15 cellular contexts compared by ENCODE assay signal in the genomic region with DNA sequence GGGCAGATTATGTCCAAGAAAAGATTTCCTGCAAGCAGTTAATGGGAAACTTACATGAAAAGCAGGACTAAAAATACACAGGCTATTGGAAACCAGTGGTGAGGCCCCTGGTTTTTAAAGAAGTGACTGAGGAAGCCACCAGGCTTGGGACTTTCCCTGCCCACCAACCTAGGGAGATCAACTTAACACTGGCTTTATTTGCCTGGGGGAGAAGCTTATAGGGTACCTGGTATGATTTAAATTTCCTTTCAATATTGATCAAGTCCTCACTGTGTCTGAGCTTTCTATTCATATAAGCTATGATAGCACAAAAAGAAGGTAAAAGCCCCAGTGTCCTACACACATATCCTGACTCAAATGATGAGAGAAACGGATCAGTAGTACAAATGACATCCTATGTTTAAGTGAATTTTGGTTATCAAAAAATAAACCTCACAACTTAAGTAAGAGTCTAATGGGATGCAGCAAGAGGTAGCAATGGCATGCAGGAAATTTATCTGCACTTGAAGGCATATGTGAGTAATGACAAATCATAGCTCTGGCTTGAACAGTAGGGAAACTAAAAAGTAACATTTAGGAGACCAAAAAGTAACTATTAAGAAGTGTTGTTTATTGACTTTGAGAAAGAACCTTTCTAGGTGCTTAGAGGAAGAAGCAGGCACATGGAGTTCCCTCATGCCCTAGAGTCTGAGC.
A peak's percentile ranks its signal among the peaks of the same experiment; 100 is the strongest.
DNase-seq lines count a peak whose midpoint lies in the region; ATAC-seq and TF ChIP-seq lines count a peak whose summit lies in the region.
"Had no signal": no experiment of that assay in that cellular context is flagged by ENCODE, and none has a peak within 500 bp of the region (broad histone marks: within the 10 kb centered on the region; RNA-seq: fewer than 3 reads in every experiment).

No MANE protein-coding gene starts in this region.

- no peak overlapping the region for H3K14ac ChIP-seq in IMR-90 (replicated peaks; ENCODE audit: low read depth, low read length)
- no peak overlapping the region for H3K14ac ChIP-seq in H9 (ENCODE audit: insufficient read depth, low read length)

- H3K56ac ChIP-seq in IMR-90 (ENCODE audit: extremely low read depth, insufficient read depth, low read length): no peak overlapping the region
- no peak overlapping the region for H3K56ac ChIP-seq in H9 (ENCODE audit: insufficient read length, low read depth, low read length)

- H2AK9ac ChIP-seq in IMR-90 (replicated peaks; ENCODE audit: low read depth, low read length, poor library complexity): no peak overlapping the region

- H3K79me2 ChIP-seq in H9 (ENCODE audit: insufficient read depth, low read length): no peaks in the 10 kb centered on the region

- DNase-seq in activated CD4-positive, alpha-beta T cell treated with anti-CD3 and anti-CD28 coated beads, Interleukin-2, amount 10 ng/mL, durations not matched to agents 24 days and 14 days: peak; percentile 66
- DNase-seq in activated CD4-positive, alpha-beta T cell treated with anti-CD3 and anti-CD28 coated beads, Interleukin-2, amount 50 U/mL, for 1 hour: no peak
- peak; percentile 21 for DNase-seq in IMR-90
- no peak for DNase-seq in caudate nucleus (lab: John Stamatoyannopoulos, UW)
- no peak for DNase-seq in stimulated activated naive B cell treated with anti-CD40 and anti-IgM and Interleukin-4, amounts not matched to agents 10 μg/mL and 1 μg/mL and 100 μg/mL, for 72 hours
- DNase-seq in iPS-NIHi7 (ENCODE audit: extremely low spot score): no peak
- DNase-seq in H9: no peak
- DNase-seq: activated CD4-positive, alpha-beta T cell treated with anti-CD3 and anti-CD28 coated beads for 48 hours; activated naive CD4-positive, alpha-beta T cell treated with anti-CD3 and anti-CD28 coated beads, Interleukin-2, amount 50 U/mL, for 16 hours; esophagus squamous epithelium; mesendoderm; NCI-H2227 treated with DMSO at 0.1 percent for 48 hours; T-cell; upper lobe of right lung had no signal

- H3K9me3 Mint-ChIP-seq in activated CD4-positive, alpha-beta T cell treated with anti-CD3 and anti-CD28 coated beads, Interleukin-2, amount 10 ng/mL, durations not matched to agents 24 days and 14 days: peaks cover 25% of the 10 kb centered on the region
- H3K9me3 Mint-ChIP-seq in stimulated activated naive B cell treated with anti-CD40 and anti-IgM and Interleukin-4, amounts not matched to agents 10 μg/mL and 1 μg/mL and 100 μg/mL, for 72 hours: peaks cover 0 to 4% of the 10 kb centered on the region in 2 donors
- peaks cover 0 to 5% of the 10 kb centered on the region in 2 experiments; a peak in 3 of 5 replicates for H3K9me3 Mint-ChIP-seq in H9
- H3K9me3 Mint-ChIP-seq: T-cell had no signal

- TF ChIP-seq POLR2A in IMR-90 (IDR thresholded peaks at IDR 0.05; ENCODE audit: low read depth, low read length): no peak

- H3K9me1 ChIP-seq in IMR-90 (ENCODE audit: insufficient read depth, low read length): no peaks in the 10 kb centered on the region

- POLR2A ChIA-PET in IMR-90 (lab: Charles Lee; ENCODE audit: unreplicated experiment): no interaction called here

- H3K18ac ChIP-seq in IMR-90 (ENCODE audit: low read depth, low read length) (no peak overlapping the region), H9 (ENCODE audit: insufficient read length, low read depth, low read length) (no peak overlapping the region)

- no peak for TF ChIP-seq RAD21 in IMR-90 (IDR thresholded peaks at IDR 0.05; ENCODE audit: low read length)

- H2BK12ac ChIP-seq in H9 (ENCODE audit: insufficient read length, low read depth, low read length): no peak overlapping the region

- H3K4me1 ChIP-seq in IMR-90 (ENCODE audit: control insufficient read depth, insufficient read depth, low read length) (no peaks in the 10 kb centered on the region), H9 (ENCODE audit: insufficient read depth, low read length) (no peaks in the 10 kb centered on the region)

- no peaks in the 10 kb centered on the region for H3K36me3 ChIP-seq in IMR-90 (ENCODE audit: control insufficient read depth, insufficient read depth, low read length)
- H3K36me3 ChIP-seq: esophagus squamous epithelium, upper lobe of right lung had no signal

- H4K5ac ChIP-seq in IMR-90 (ENCODE audit: low read depth, low read length): no peak overlapping the region
- H4K5ac ChIP-seq in H9 (ENCODE audit: insufficient read length, low read depth, low read length): no peak overlapping the region

- no peak overlapping the region for H3K4me3 ChIP-seq in IMR-90 (ENCODE audit: insufficient read depth, low read depth, low read length)
- H3K4me3 ChIP-seq: esophagus squamous epithelium, upper lobe of right lung had no signal

- no peak overlapping the region for H2BK120ac ChIP-seq in IMR-90 (ENCODE audit: low read depth, low read length)
- H2BK120ac ChIP-seq in H9 (ENCODE audit: low read depth, low read length, poor library complexity, severe bottlenecking): no peak overlapping the region

- H2AK5ac ChIP-seq in IMR-90 (ENCODE audit: low read depth, low read length) (no peak overlapping the region), H9 (ENCODE audit: insufficient read length, low read length) (no peak overlapping the region)

- H3K27me3 ChIP-seq in IMR-90 (ENCODE audit: control insufficient read depth, insufficient read depth, low read length): no peaks in the 10 kb centered on the region
- H3K27me3 ChIP-seq in H9 (ENCODE audit: insufficient read depth, low read length): no peaks in the 10 kb centered on the region
- H3K27me3 ChIP-seq: esophagus squamous epithelium, upper lobe of right lung had no signal

- BruUV-seq in IMR-90 (replicated peaks; lab: Mats Ljungman, UMichigan): no TSS peak

- H3K9ac ChIP-seq in IMR-90 (ENCODE audit: low read depth, low read length): no peak overlapping the region
- H3K9ac ChIP-seq in H9 (ENCODE audit: extremely low read depth, insufficient read length, low read length): no peak overlapping the region

- peaks cover 65% of the 10 kb centered on the region for H3K4me1 Mint-ChIP-seq in activated CD4-positive, alpha-beta T cell treated with anti-CD3 and anti-CD28 coated beads, Interleukin-2, amount 10 ng/mL, durations not matched to agents 24 days and 14 days
- H3K4me1 Mint-ChIP-seq in stimulated activated naive B cell treated with anti-CD40 and anti-IgM and Interleukin-4, amounts not matched to agents 10 μg/mL and 1 μg/mL and 100 μg/mL, for 72 hours: peaks cover 26 to 48% of the 10 kb centered on the region in 2 donors
- H3K4me1 Mint-ChIP-seq in H9: peaks cover 0 to 5% of the 10 kb centered on the region in 2 experiments; a peak in 2 of 4 replicates

- WGBS in IMR-90 (ENCODE audit: extremely low coverage in 2 of 2, insufficient read length in 1 of 2), 2 experiments: no CpG with 5 or more reads among the region's 1 CpG
- no CpG with 5 or more reads among the region's 1 CpG for WGBS in H9 (ENCODE audit: extremely low coverage, insufficient read length, low lambda C conversion rate)

- intact Hi-C loops in activated CD4-positive, alpha-beta T cell treated with anti-CD3 and anti-CD28 coated beads, Interleukin-2, amount 10 ng/mL, durations not matched to agents 24 days and 14 days (cut with micrococcal nuclease): no loop called here
- intact Hi-C loops in IMR-90 (cut with micrococcal nuclease): no loop called here

- H3K27ac ChIP-seq in IMR-90 (ENCODE audit: insufficient read depth, low read length): no peak overlapping the region
- peak overlapping the region; percentile 49 for H3K27ac ChIP-seq in caudate nucleus (ENCODE audit: low read depth, low read length)
- H3K27ac ChIP-seq in H9 (ENCODE audit: insufficient read length, low read depth, low read length): no peak overlapping the region
- H3K27ac ChIP-seq: esophagus squamous epithelium, upper lobe of right lung had no signal

- no peak for TF ChIP-seq CTCF in IMR-90 (conservative IDR thresholded peaks at IDR 0.05; ENCODE audit: low read depth, low read length)
- TF ChIP-seq CTCF in H9 (conservative IDR thresholded peaks at IDR 0.05): no peak

- peak overlapping the region; percentile 84 for H3K27ac Mint-ChIP-seq in activated CD4-positive, alpha-beta T cell treated with anti-CD3 and anti-CD28 coated beads, Interleukin-2, amount 10 ng/mL, durations not matched to agents 24 days and 14 days
- peak overlapping the region; percentile 54 for H3K27ac Mint-ChIP-seq in stimulated activated naive B cell treated with anti-CD40 and anti-IgM and Interleukin-4, amounts not matched to agents 10 μg/mL and 1 μg/mL and 100 μg/mL, for 72 hours
- peak overlapping the region in 1 of 3 experiments; percentile 95; a peak in 2 of 7 replicates for H3K27ac Mint-ChIP-seq in H9
- H3K27ac Mint-ChIP-seq: T-cell had no signal

- H3K9me3 ChIP-seq in IMR-90 (ENCODE audit: control insufficient read depth, insufficient read depth, low read length) (no peaks in the 10 kb centered on the region), H9 (ENCODE audit: control insufficient read depth, low read depth, low read length) (no peaks in the 10 kb centered on the region)
- H3K9me3 ChIP-seq: esophagus squamous epithelium, upper lobe of right lung had no signal

- no peak overlapping the region for H2BK15ac ChIP-seq in IMR-90 (ENCODE audit: low read depth, low read length)
- no peak overlapping the region for H2BK15ac ChIP-seq in H9 (ENCODE audit: low read depth, low read length)

- in situ Hi-C loops in IMR-90 (cut with MboI; ENCODE audit: low sequenced_read_pairs): no loop called here

- ATAC-seq in IMR-90 (ENCODE audit: low read depth): peak; percentile 62
- peak; percentile 69 to 88 for ATAC-seq in stimulated activated naive B cell treated with anti-CD40 and anti-IgM and Interleukin-4, amounts not matched to agents 10 μg/mL and 1 μg/mL and 100 μg/mL, for 72 hours (replicated peaks)
- ATAC-seq in HG02571 (IDR thresholded peaks at IDR 0.05; ENCODE audit: unreplicated experiment): no peak
- ATAC-seq: T-cell, upper lobe of right lung had no signal

- H3K79me1 ChIP-seq in IMR-90 (ENCODE audit: low read depth in 1 of 2, low read length in 2 of 2) (peaks cover 4 to 19% of the 10 kb centered on the region in 2 experiments; a peak in 3 of 4 replicates), H9 (ENCODE audit: insufficient read depth, low read depth, low read length, poor library complexity, severe bottlenecking) (no peaks in the 10 kb centered on the region)

- H3K4me2 ChIP-seq in IMR-90 (ENCODE audit: low read depth, low read length): no peak overlapping the region
- no peak overlapping the region for H3K4me2 ChIP-seq in H9 (ENCODE audit: insufficient read depth, insufficient read length, low read length)

- no peak overlapping the region for H3T11ph ChIP-seq in H9 (ENCODE audit: low read length)

- CTCF ChIA-PET in IMR-90 (lab: Yijun Ruan, JAX): no interaction called here

- no peak overlapping the region for H2BK5ac ChIP-seq in IMR-90 (ENCODE audit: low read depth, low read length, poor library complexity, severe bottlenecking)
- H2BK5ac ChIP-seq in H9 (ENCODE audit: insufficient read length, low read length): no peak overlapping the region

- no peaks in the 10 kb centered on the region for H3K23me2 ChIP-seq in H9 (ENCODE audit: insufficient read length, low read depth, low read length, poor library complexity, severe bottlenecking)

- H3K23ac ChIP-seq in IMR-90 (ENCODE audit: low read depth, low read length) (no peak overlapping the region), H9 (ENCODE audit: insufficient read length, low read depth, low read length) (no peak overlapping the region)

- H2AFZ ChIP-seq in IMR-90 (replicated peaks; ENCODE audit: low read length, poor library complexity) (no peak overlapping the region), H9 (ENCODE audit: low read length) (no peak overlapping the region)

- H3K27me3 Mint-ChIP-seq in activated CD4-positive, alpha-beta T cell treated with anti-CD3 and anti-CD28 coated beads, Interleukin-2, amount 10 ng/mL, durations not matched to agents 24 days and 14 days: no peaks in the 10 kb centered on the region
- no peaks in the 10 kb centered on the region for H3K27me3 Mint-ChIP-seq in stimulated activated naive B cell treated with anti-CD40 and anti-IgM and Interleukin-4, amounts not matched to agents 10 μg/mL and 1 μg/mL and 100 μg/mL, for 72 hours
- no peaks in the 10 kb centered on the region for H3K27me3 Mint-ChIP-seq in H9 (ENCODE audit: low read depth)
- H3K27me3 Mint-ChIP-seq: T-cell had no signal

- H4K8ac ChIP-seq in IMR-90 (ENCODE audit: low read depth in 2 of 2, low read length in 2 of 2): no peak overlapping the region
- no peak overlapping the region for H4K8ac ChIP-seq in H9 (replicated peaks; ENCODE audit: insufficient read length, low read depth, low read length)

- H3K4ac ChIP-seq in IMR-90 (ENCODE audit: low read depth, low read length): no peak overlapping the region
- no peak overlapping the region for H3K4ac ChIP-seq in H9 (ENCODE audit: low read depth, low read length)

- H4K20me1 ChIP-seq in IMR-90 (ENCODE audit: insufficient read depth, low read length) (no peaks in the 10 kb centered on the region), H9 (ENCODE audit: control insufficient read depth, insufficient read depth, insufficient read length) (no peaks in the 10 kb centered on the region)

- peak overlapping the region; percentile 65 for H3K4me3 Mint-ChIP-seq in activated CD4-positive, alpha-beta T cell treated with anti-CD3 and anti-CD28 coated beads, Interleukin-2, amount 10 ng/mL, durations not matched to agents 24 days and 14 days
- H3K4me3 Mint-ChIP-seq in stimulated activated naive B cell treated with anti-CD40 and anti-IgM and Interleukin-4, amounts not matched to agents 10 μg/mL and 1 μg/mL and 100 μg/mL, for 72 hours: peak overlapping the region; percentile 14 to 39
- H3K4me3 Mint-ChIP-seq in H9: no peak overlapping the region
- H3K4me3 Mint-ChIP-seq: T-cell had no signal

- H4K91ac ChIP-seq in IMR-90 (ENCODE audit: insufficient read depth, low read depth, low read length): no peak overlapping the region
- no peak overlapping the region for H4K91ac ChIP-seq in H9 (ENCODE audit: insufficient read length, low read depth, low read length)

- H2BK20ac ChIP-seq in IMR-90 (ENCODE audit: low read depth, low read length): no peak overlapping the region
- no peak overlapping the region for H2BK20ac ChIP-seq in H9 (ENCODE audit: low read depth, low read length, poor library complexity, severe bottlenecking)

- dilution Hi-C loops in IMR-90 (cut with HindIII; ENCODE audit: low sequenced_read_pairs, unreplicated experiment): no loop called here

- peaks cover 31% of the 10 kb centered on the region for H3K36me3 Mint-ChIP-seq in activated CD4-positive, alpha-beta T cell treated with anti-CD3 and anti-CD28 coated beads, Interleukin-2, amount 10 ng/mL, durations not matched to agents 24 days and 14 days (ENCODE audit: low read depth)
- H3K36me3 Mint-ChIP-seq in stimulated activated naive B cell treated with anti-CD40 and anti-IgM and Interleukin-4, amounts not matched to agents 10 μg/mL and 1 μg/mL and 100 μg/mL, for 72 hours: peaks cover 3 to 4% of the 10 kb centered on the region in 2 donors
- peaks cover 0 to 6% (median 4%) of the 10 kb centered on the region in 3 experiments; a peak in 3 of 7 replicates for H3K36me3 Mint-ChIP-seq in H9 (ENCODE audit: insufficient read depth in 1 of 3, low read depth in 3 of 3)
- H3K36me3 Mint-ChIP-seq: T-cell had no signal

Comparison
In these comparisons a context has a peak if more than half of its experiments do, and no peak if none do; other contexts are left out.
1. DNase-seq: peak in activated CD4-positive, alpha-beta T cell treated with anti-CD3 and anti-CD28 coated beads, Interleukin-2, amount 10 ng/mL, durations not matched to agents 24 days and 14 days (single experiment) and IMR-90 (single experiment); none in activated CD4-positive, alpha-beta T cell treated with anti-CD3 and anti-CD28 coated beads, Interleukin-2, amount 50 U/mL, for 1 hour (single experiment), caudate nucleus (0 of 61), stimulated activated naive B cell treated with anti-CD40 and anti-IgM and Interleukin-4, amounts not matched to agents 10 μg/mL and 1 μg/mL and 100 μg/mL, for 72 hours (single experiment), iPS-NIHi7 (single experiment) and H9 (single experiment).
2. H3K4me3 Mint-ChIP-seq: peak in activated CD4-positive, alpha-beta T cell treated with anti-CD3 and anti-CD28 coated beads, Interleukin-2, amount 10 ng/mL, durations not matched to agents 24 days and 14 days (single experiment) and stimulated activated naive B cell treated with anti-CD40 and anti-IgM and Interleukin-4, amounts not matched to agents 10 μg/mL and 1 μg/mL and 100 μg/mL, for 72 hours (2 of 2); none in H9 (0 of 2).